1 cellular context compared by ENCODE assay signal in the genomic region with DNA sequence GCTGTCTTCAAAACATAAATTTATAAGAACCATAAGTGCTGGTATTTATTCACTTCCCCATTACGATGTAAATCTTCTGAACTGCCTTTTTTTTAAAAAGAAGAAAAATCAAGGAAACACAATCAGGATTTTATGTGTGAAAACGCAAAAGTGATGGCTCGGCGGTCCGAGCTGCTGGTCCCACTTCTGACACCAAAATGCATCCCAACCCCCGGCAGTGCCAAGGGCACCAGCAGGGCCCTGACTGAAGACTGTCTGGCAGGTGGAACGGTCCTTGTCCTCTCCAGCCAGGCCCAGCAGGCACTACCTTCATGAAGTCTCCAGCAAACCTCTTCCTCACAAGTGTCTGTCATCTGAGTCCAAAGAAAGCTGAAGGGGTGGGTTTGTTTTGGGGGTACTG.
TF ChIP-seq lines count a peak whose summit lies in the region.

No MANE protein-coding gene starts in this region.

TF ChIP-seq in K562, 482 proteins besides CTCF, POLR2A, EP300 and RAD21 (continued from another document):
- TF ChIP-seq, protein P1, sequence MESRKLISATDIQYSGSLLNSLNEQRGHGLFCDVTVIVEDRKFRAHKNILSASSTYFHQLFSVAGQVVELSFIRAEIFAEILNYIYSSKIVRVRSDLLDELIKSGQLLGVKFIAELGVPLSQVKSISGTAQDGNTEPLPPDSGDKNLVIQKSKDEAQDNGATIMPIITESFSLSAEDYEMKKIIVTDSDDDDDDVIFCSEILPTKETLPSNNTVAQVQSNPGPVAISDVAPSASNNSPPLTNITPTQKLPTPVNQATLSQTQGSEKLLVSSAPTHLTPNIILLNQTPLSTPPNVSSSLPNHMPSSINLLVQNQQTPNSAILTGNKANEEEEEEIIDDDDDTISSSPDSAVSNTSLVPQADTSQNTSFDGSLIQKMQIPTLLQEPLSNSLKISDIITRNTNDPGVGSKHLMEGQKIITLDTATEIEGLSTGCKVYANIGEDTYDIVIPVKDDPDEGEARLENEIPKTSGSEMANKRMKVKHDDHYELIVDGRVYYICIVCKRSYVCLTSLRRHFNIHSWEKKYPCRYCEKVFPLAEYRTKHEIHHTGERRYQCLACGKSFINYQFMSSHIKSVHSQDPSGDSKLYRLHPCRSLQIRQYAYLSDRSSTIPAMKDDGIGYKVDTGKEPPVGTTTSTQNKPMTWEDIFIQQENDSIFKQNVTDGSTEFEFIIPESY (CRISPR knock-in tag; IDR thresholded peaks at IDR 0.05): peak; percentile 84
- TF ChIP-seq ZNF280B (CRISPR knock-in tag; IDR thresholded peaks at IDR 0.05) (no peak), NFE2L1 (tag; IDR thresholded peaks at IDR 0.05; ENCODE audit: borderline replicate concordance, low read depth) (no peak), TRIM28 (IDR thresholded peaks at IDR 0.05) (0 out of 2 replicates have a peak, but pooled peaks have one; percentile 51)
